In the genomic region with DNA sequence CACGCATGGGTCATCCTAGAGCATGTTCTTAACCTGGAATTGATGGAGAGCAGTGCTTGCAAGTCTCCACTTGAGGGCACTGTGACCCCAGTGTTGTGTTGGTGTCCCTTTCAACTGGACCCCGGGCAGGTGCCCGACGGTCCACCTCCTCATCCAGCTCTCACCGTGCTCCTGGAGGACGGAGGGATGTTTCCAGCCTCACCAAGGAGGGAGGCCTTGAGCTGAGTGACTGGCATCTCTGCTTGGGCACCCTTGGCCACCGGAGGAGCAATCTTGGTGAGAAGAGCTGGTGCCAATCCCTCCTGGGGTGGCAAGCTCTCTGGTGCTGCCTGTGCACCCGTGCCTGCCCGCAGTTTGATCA, we compare ENCODE assay signal across 8 cellular contexts. TPM values are rescaled to one million over a fixed set of nuclear protein-coding genes. Genes with fewer than 3 reads are reported as not detected.
DNase-seq lines count a peak whose midpoint lies in the region; ATAC-seq and TF ChIP-seq lines count a peak whose summit lies in the region.

No MANE protein-coding gene starts in this region.

- peaks cover 5 to 10% of the 10 kb centered on the region in 2 donors for H3K9me3 ChIP-seq in ascending aorta

- no peaks in the 10 kb centered on the region for H3K36me3 ChIP-seq in ascending aorta

- ATAC-seq in GM21360 (IDR thresholded peaks at IDR 0.05; ENCODE audit: unreplicated experiment), result no peak
- ATAC-seq in HG03521 (IDR thresholded peaks at IDR 0.05; ENCODE audit: unreplicated experiment), result no peak

- intact Hi-C loops in ascending aorta (cut with DNase I), result no loop called here

- H3K27me3 ChIP-seq in HL-60 (ENCODE audit: insufficient read depth, poor library complexity, severe bottlenecking), result no peaks in the 10 kb centered on the region
- H3K27me3 ChIP-seq in ascending aorta, result no peaks in the 10 kb centered on the region

- DNase-seq in DMS79 treated with DMSO at 0.1 percent for 48 hours (lab: John Stamatoyannopoulos, UW) (peak; percentile 5), HL-60 (ENCODE audit: low read depth in 1 of 2, low spot score in 1 of 2) (no peak), astrocyte of the hippocampus (ENCODE audit: low read depth, low spot score) (peak; percentile 13), medulla oblongata (ENCODE audit: extremely low spot score) (peak; percentile 53), ascending aorta (ENCODE audit: low spot score in 2 of 2) (no peak), NCI-H187 (lab: John Stamatoyannopoulos, UW) (no peak)

- no peaks in the 10 kb centered on the region for H3K4me1 ChIP-seq in ascending aorta

- no peak overlapping the region for H3K27ac ChIP-seq in HL-60 (replicated peaks)
- no peak overlapping the region for H3K27ac ChIP-seq in ascending aorta

- H3K4me3 ChIP-seq in HL-60 (replicated peaks; ENCODE audit: insufficient read depth, low read length) (no peak overlapping the region), ascending aorta (no peak overlapping the region)

- TF ChIP-seq CTCF in HL-60 (IDR thresholded peaks at IDR 0.05; ENCODE audit: insufficient read depth, low read length), result peak; percentile 18
- TF ChIP-seq CTCF in ascending aorta (IDR thresholded peaks at IDR 0.05), result peak in 1 of 3 experiments; percentile 20

RNA-seq across cellular contexts. Expression of a gene that starts 45.4 kb away (rescaled TPM):
- not detected for total RNA-seq in ascending aorta

Comparison
In these comparisons a context has a peak if more than half of its experiments do, and no peak if none do; other contexts are left out.
1. DNase-seq: peak in DMS79 treated with DMSO at 0.1 percent for 48 hours (single experiment), astrocyte of the hippocampus (single experiment) and medulla oblongata (single experiment); none in HL-60 (0 of 2), ascending aorta (0 of 2) and NCI-H187 (0 of 2).